In genomic region chr17:35804658-35805192, GRCh38 we compare ENCODE assay signal across 8 cellular contexts. TPM values are rescaled to one million over a fixed set of nuclear protein-coding genes. Genes with fewer than 3 reads are reported as not detected.
DNase-seq lines count a peak whose midpoint lies in the region; ATAC-seq and TF ChIP-seq lines count a peak whose summit lies in the region.

No MANE protein-coding gene starts in this region.

- H3F3A ChIP-seq in MM.1S (ENCODE audit: insufficient read depth, low read length) = 0 out of 2 replicates have a peak, but pooled peaks cover 3% of the 10 kb centered on the region

- peak; percentile 90 for TF ChIP-seq CTCF in 22Rv1 (IDR thresholded peaks at IDR 0.05)
- TF ChIP-seq CTCF in MM.1S (IDR thresholded peaks at IDR 0.05; ENCODE audit: low read length) = peak; percentile 96
- peak; percentile 98 for TF ChIP-seq CTCF in RWPE1 (conservative IDR thresholded peaks at IDR 0.05; ENCODE audit: low read depth)
- peak; percentile 81 to 94 for TF ChIP-seq CTCF in brain (conservative IDR thresholded peaks at IDR 0.05)
- TF ChIP-seq CTCF in spleen (IDR thresholded peaks at IDR 0.05 in 8 of 11, conservative IDR thresholded peaks at IDR 0.05 in 3 of 11) = peak; percentile 56 to 89 (median 72)

- DNase-seq in GF-D8 (lab: John Stamatoyannopoulos, UW) (peak; percentile 61), MM.1S (peak; percentile 86), RWPE1 (ENCODE audit: low spot score) (peak; percentile 89), iPS DF 4.7 (ENCODE audit: extremely low read depth, low spot score) (peak; percentile 71), spleen (no peak)

- no peak for TF ChIP-seq POLR2A in spleen (IDR thresholded peaks at IDR 0.05)

- no peak overlapping the region for H3K4me3 ChIP-seq in MM.1S (ENCODE audit: low read length)
- H3K4me3 ChIP-seq in spleen = no peak overlapping the region

- peak overlapping the region in 4 of 5 experiments; percentile 27 to 77 (median 70) for H3K27ac Mint-ChIP-seq in brain

- no peaks in the 10 kb centered on the region for H3K9me2 ChIP-seq in MM.1S (replicated peaks; ENCODE audit: insufficient read depth, low read length)

- H4K20me1 ChIP-seq in MM.1S (ENCODE audit: insufficient read depth, low read length) = no peaks in the 10 kb centered on the region

- ATAC-seq in HG03039 (IDR thresholded peaks at IDR 0.05; ENCODE audit: unreplicated experiment) = no peak

- WGBS in spleen, 5 donors = 7 to 53% (median 29%) methylated on average over 1 of the region's 1 CpG

- peaks cover 0 to 8% (median 0%) of the 10 kb centered on the region in 5 experiments for H3K9me3 Mint-ChIP-seq in brain

- H3K27me3 ChIP-seq in MM.1S (replicated peaks; ENCODE audit: insufficient read depth, low read length) = 0 out of 2 replicates have a peak, but pooled peaks cover 4% of the 10 kb centered on the region
- H3K27me3 ChIP-seq in spleen (replicated peaks in 1 of 7) = no peaks in the 10 kb centered on the region

- H2AFZ ChIP-seq in MM.1S (ENCODE audit: low read length) = peak overlapping the region; percentile 37; the same call in 1 of the 2 replicates

- H3K27ac ChIP-seq in 22Rv1 = peak overlapping the region; percentile 31; the same call in 1 of the 2 replicates
- H3K27ac ChIP-seq in MM.1S (ENCODE audit: low read length) = no peak overlapping the region
- peak overlapping the region; percentile 68 for H3K27ac ChIP-seq in RWPE1
- no peak overlapping the region for H3K27ac ChIP-seq in spleen

- POLR2A ChIA-PET in RWPE1 (lab: Yijun Ruan, JAX; ENCODE audit: low non-redundant PET) = interaction anchor here (0.6 kb wide), 1 partner anchor 41 kb away, joined by 3 read pairs; no protein-coding TSS in a partner anchor

- no peaks in the 10 kb centered on the region for H3K9me3 ChIP-seq in MM.1S (replicated peaks; ENCODE audit: insufficient read depth, low read length)
- no peaks in the 10 kb centered on the region for H3K9me3 ChIP-seq in spleen

- H3K4me3 Mint-ChIP-seq in brain = peak overlapping the region in 2 of 5 experiments; percentile 14 to 72

- intact Hi-C loops in spleen (cut with DNase I; ENCODE audit: low total_unique reads) = loop anchor here (5.0 kb wide), 1 partner anchor 37 kb away; no protein-coding TSS in a partner anchor

- no peaks in the 10 kb centered on the region for H3K36me3 ChIP-seq in MM.1S (replicated peaks; ENCODE audit: insufficient read depth, low read length)
- H3K36me3 ChIP-seq in spleen = no peaks in the 10 kb centered on the region

- peak overlapping the region; percentile 51; the same call in 1 of the 2 replicates for H3K4me2 ChIP-seq in MM.1S (ENCODE audit: low read depth, low read length)

- H3K36me3 Mint-ChIP-seq in brain = no peaks in the 10 kb centered on the region

- H3K79me2 ChIP-seq in MM.1S (ENCODE audit: low read length) = peaks cover 5% of the 10 kb centered on the region

- H3K4me1 ChIP-seq in MM.1S (ENCODE audit: low read length) = peaks cover 9% of the 10 kb centered on the region; the same call in 1 of the 2 replicates
- H3K4me1 ChIP-seq in spleen = peaks cover 16 to 64% (median 48%) of the 10 kb centered on the region in 6 donors

- CTCF ChIA-PET in RWPE1 (lab: Yijun Ruan, JAX) = interaction anchor here (0.5 to 3.3 kb wide), 15 partner anchors 9 to 630 kb away, joined by 3 to 71 read pairs (median 3); partner anchors contain the start of gene PEX12

- H3K9ac ChIP-seq in MM.1S (ENCODE audit: low read length) = no peak overlapping the region

- peaks cover 16% of the 10 kb centered on the region for H3K27me3 Mint-ChIP-seq in brain

- peaks cover 39% of the 10 kb centered on the region for H3K4me1 Mint-ChIP-seq in brain

RNA-seq across cellular contexts. Expression of gene TAF15, which starts 4.6 kb away (rescaled TPM):
- 160 TPM for polyA plus RNA-seq in brain (ENCODE audit: insufficient read depth, low read depth, low replicate concordance)
- 100 to 1,000 TPM in 5 of 7 donors, 10 to 100 TPM in 2; 78.7 to 184 (median 146) TPM for total RNA-seq in spleen
- polyA plus RNA-seq in spleen = 100 to 1,000 TPM in 1 of 3 donors, 10 to 100 TPM in 2; 55.9 to 113 (median 84.7) TPM

RNA-seq across cellular contexts. Expression of gene MMP28, which starts 9.3 kb away (rescaled TPM):
- polyA plus RNA-seq in brain (ENCODE audit: insufficient read depth, low read depth, low replicate concordance) (8.9 TPM), spleen (1 to 10 TPM; 1.1 to 3.5 (median 1.7) TPM)
- total RNA-seq in spleen = 1 to 10 TPM; 1.5 to 5.9 (median 3.1) TPM

RNA-seq across cellular contexts. Expression of gene C17orf50, which starts 44.0 kb away (rescaled TPM):
- 0.68 TPM for polyA plus RNA-seq in brain (ENCODE audit: insufficient read depth, low read depth, low replicate concordance)
- not detected for total RNA-seq in spleen
- polyA plus RNA-seq in spleen = under 1 TPM in 2 of 3 donors, not detected in 1; 0.15 to 0.42 TPM

RNA-seq across cellular contexts. Expression of gene GAS2L2, which starts 51.7 kb away (rescaled TPM):
- polyA plus RNA-seq in brain (ENCODE audit: insufficient read depth, low read depth, low replicate concordance) (not detected), spleen (under 1 TPM; 0.02 to 0.03 (median 0.02) TPM)
- not detected for total RNA-seq in spleen

Comparison
In these comparisons a context has a peak if more than half of its experiments do, and no peak if none do; other contexts are left out.
1. H3K27ac ChIP-seq: peak in 22Rv1 (single experiment) and RWPE1 (single experiment); none in MM.1S (single experiment) and spleen (0 of 8).
2. Peak in every context shown above with its lines, with median percentiles within 50 percentile points of each other: CTCF ChIP-seq.